14 cellular contexts compared by ENCODE assay signal in the genomic region with DNA sequence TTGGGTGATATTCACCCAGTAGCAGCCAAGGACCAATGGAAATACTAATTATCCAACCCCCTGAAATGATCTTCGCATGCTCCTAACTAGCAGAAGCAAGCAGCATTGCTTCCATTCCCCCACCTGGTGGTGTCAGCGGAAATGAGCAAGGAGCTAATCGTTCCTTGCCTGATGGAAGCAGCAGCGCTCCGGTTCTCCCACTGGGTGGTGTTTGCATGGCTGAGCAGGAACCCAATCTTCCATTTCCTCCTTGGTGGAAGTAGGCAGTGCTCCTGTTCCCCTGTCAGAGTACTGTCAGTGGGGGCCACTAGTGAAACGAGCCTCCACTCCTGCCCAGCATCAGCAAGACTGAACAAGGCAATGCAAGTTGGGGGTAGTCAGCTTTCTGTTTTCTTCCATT.
DNase-seq lines count a peak whose midpoint lies in the region; ATAC-seq and TF ChIP-seq lines count a peak whose summit lies in the region.
"Had no signal": no experiment of that assay in that cellular context is flagged by ENCODE, and none has a peak within 500 bp of the region (broad histone marks: within the 10 kb centered on the region; RNA-seq: fewer than 3 reads in every experiment).

No MANE protein-coding gene starts in this region.

- H3K4me1 ChIP-seq in Caco-2 (no peaks in the 10 kb centered on the region), H9 (ENCODE audit: insufficient read depth, low read length) (no peaks in the 10 kb centered on the region), SJCRH30 (no peaks in the 10 kb centered on the region)
- H3K4me1 ChIP-seq: left ventricle myocardium inferior had no signal

- H3K27me3 Mint-ChIP-seq in Caco-2 (ENCODE audit: insufficient read depth, unreplicated experiment) (no peaks in the 10 kb centered on the region), H9 (ENCODE audit: low read depth) (peaks cover 2% of the 10 kb centered on the region; the same call in 1 of the 2 replicates)

- H4K20me1 ChIP-seq in H9 (ENCODE audit: control insufficient read depth, insufficient read depth, insufficient read length), result no peaks in the 10 kb centered on the region

- POLR2A ChIA-PET in Caco-2 (lab: Charles Lee), result no interaction called here

- H4K5ac ChIP-seq in H9 (ENCODE audit: insufficient read length, low read depth, low read length), result no peak overlapping the region

- TF ChIP-seq CTCF in Caco-2 (IDR thresholded peaks at IDR 0.05; ENCODE audit: insufficient read depth in 1 of 2, low read depth in 1 of 2, low read length in 1 of 2, severe bottlenecking in 1 of 2, unreplicated experiment in 1 of 2), result peak; percentile 34 to 52
- peak; percentile 87 for TF ChIP-seq CTCF in H9 (conservative IDR thresholded peaks at IDR 0.05)

- H3K79me2 ChIP-seq in H9 (ENCODE audit: insufficient read depth, low read length), result no peaks in the 10 kb centered on the region

- H4K91ac ChIP-seq in H9 (ENCODE audit: insufficient read length, low read depth, low read length), result no peak overlapping the region

- DNase-seq in Caco-2, result peak; percentile 59 to 62
- peak; percentile 88 for DNase-seq in H9
- peak; percentile 7 to 11 for DNase-seq in SJCRH30
- DNase-seq in kidney tubule cell (ENCODE audit: low spot score), result peak; percentile 38
- DNase-seq in stimulated activated naive CD4-positive, alpha-beta T cell treated with Interleukin-2 at 50 U/mL for 16 hours (lab: John Stamatoyannopoulos, UW), result no peak
- DNase-seq: DMS79 treated with DMSO at 0.1 percent for 48 hours, GM23248, left ventricle myocardium inferior, MV-4-11, posterior cingulate gyrus had no signal

- H3K36me3 Mint-ChIP-seq in Caco-2 (ENCODE audit: insufficient read depth, unreplicated experiment), result no peaks in the 10 kb centered on the region
- H3K36me3 Mint-ChIP-seq in H9 (ENCODE audit: insufficient read depth in 1 of 3, low read depth in 3 of 3), result no peaks in the 10 kb centered on the region

- H2AK5ac ChIP-seq in H9 (ENCODE audit: insufficient read length, low read length), result no peak overlapping the region

- H3K4me1 Mint-ChIP-seq in Caco-2 (ENCODE audit: low read depth, unreplicated experiment) (no peaks in the 10 kb centered on the region), H9 (peaks cover 10 to 15% of the 10 kb centered on the region in 2 experiments)

- H3K4me3 ChIP-seq in Caco-2 (ENCODE audit: low read depth, low read length) (no peak overlapping the region), SJCRH30 (no peak overlapping the region)
- H3K4me3 ChIP-seq: GM23248, left ventricle myocardium inferior had no signal

- no peaks in the 10 kb centered on the region for H3K79me1 ChIP-seq in H9 (ENCODE audit: insufficient read depth, low read depth, low read length, poor library complexity, severe bottlenecking)

- H4K8ac ChIP-seq in H9 (replicated peaks; ENCODE audit: insufficient read length, low read depth, low read length), result no peak overlapping the region

- H3K27ac ChIP-seq in H9 (ENCODE audit: insufficient read length, low read depth, low read length), result no peak overlapping the region
- no peak overlapping the region for H3K27ac ChIP-seq in SJCRH30
- H3K27ac ChIP-seq: GM23248, left ventricle myocardium inferior had no signal

- H3K27ac Mint-ChIP-seq in Caco-2 (ENCODE audit: unreplicated experiment) (no peak overlapping the region), H9 (no peak overlapping the region)
- H3K27ac Mint-ChIP-seq: activated T-helper 1 cell treated with anti-CD3 and anti-CD28 coated beads, Interleukin-12 subunit alpha, Interleukin-12 subunit beta, Interleukin-2, Interleukin-4 antibody, amounts not matched to agents 30 ng/mL and 10 ng/mL and 1 ng/mL, durations not matched to agents 14 hours and 24 hours and 36 hours had no signal

- H3K9ac ChIP-seq in H9 (ENCODE audit: extremely low read depth, insufficient read length, low read length), result no peak overlapping the region
- H3K9ac ChIP-seq: GM23248 had no signal

- ATAC-seq in GM18907 (IDR thresholded peaks at IDR 0.05; ENCODE audit: unreplicated experiment) (no peak), GM18519 (IDR thresholded peaks at IDR 0.05; ENCODE audit: low FRiP score, unreplicated experiment) (no peak), HG02840 (IDR thresholded peaks at IDR 0.05; ENCODE audit: low FRiP score, unreplicated experiment) (no peak)

- H2BK15ac ChIP-seq in H9 (ENCODE audit: low read depth, low read length), result no peak overlapping the region

- no peak overlapping the region for H3T11ph ChIP-seq in H9 (ENCODE audit: low read length)

- no peaks in the 10 kb centered on the region for H3K23me2 ChIP-seq in H9 (ENCODE audit: insufficient read length, low read depth, low read length, poor library complexity, severe bottlenecking)

- H3K56ac ChIP-seq in H9 (ENCODE audit: insufficient read length, low read depth, low read length), result no peak overlapping the region

- no CpG with 5 or more reads among the region's 6 CpGs for WGBS in H9 (ENCODE audit: extremely low coverage, insufficient read length, low lambda C conversion rate)

- CTCF ChIA-PET in Caco-2 (lab: Charles Lee), result interaction anchor here (0.7 to 1.2 kb wide), 3 partner anchors 8 to 495 kb away, joined by 3 to 5 read pairs (median 3); no protein-coding TSS in a partner anchor

- H3K4ac ChIP-seq in H9 (ENCODE audit: low read depth, low read length), result no peak overlapping the region

- no peak overlapping the region for H3K23ac ChIP-seq in H9 (ENCODE audit: insufficient read length, low read depth, low read length)

- H3K9me3 ChIP-seq in Caco-2 (no peaks in the 10 kb centered on the region), H9 (ENCODE audit: control insufficient read depth, low read depth, low read length) (no peaks in the 10 kb centered on the region), SJCRH30 (replicated peaks) (no peaks in the 10 kb centered on the region)
- H3K9me3 ChIP-seq: left ventricle myocardium inferior had no signal

- H2BK120ac ChIP-seq in H9 (ENCODE audit: low read depth, low read length, poor library complexity, severe bottlenecking), result no peak overlapping the region

- H2BK5ac ChIP-seq in H9 (ENCODE audit: insufficient read length, low read length), result no peak overlapping the region

- no peak overlapping the region for H3K4me2 ChIP-seq in H9 (ENCODE audit: insufficient read depth, insufficient read length, low read length)

- no peak overlapping the region for H2AFZ ChIP-seq in H9 (ENCODE audit: low read length)
- H2AFZ ChIP-seq: GM23248 had no signal

- intact Hi-C loops in Caco-2 (cut with micrococcal nuclease; ENCODE audit: unreplicated experiment), result loop anchor here (5.0 to 10.0 kb wide), 2 partner anchors 101 to 497 kb away; no protein-coding TSS in a partner anchor

- H3K18ac ChIP-seq in H9 (ENCODE audit: insufficient read length, low read depth, low read length), result no peak overlapping the region

- H3K4me3 Mint-ChIP-seq in Caco-2 (ENCODE audit: unreplicated experiment) (no peak overlapping the region), H9 (no peak overlapping the region)
- H3K4me3 Mint-ChIP-seq: activated T-helper 1 cell treated with anti-CD3 and anti-CD28 coated beads, Interleukin-12 subunit alpha, Interleukin-12 subunit beta, Interleukin-2, Interleukin-4 antibody, amounts not matched to agents 30 ng/mL and 10 ng/mL and 1 ng/mL, durations not matched to agents 14 hours and 24 hours and 36 hours had no signal

- H3K9me3 Mint-ChIP-seq in Caco-2 (ENCODE audit: unreplicated experiment) (no peaks in the 10 kb centered on the region), H9 (no peaks in the 10 kb centered on the region; a peak in 1 of 5 replicates)

- no peaks in the 10 kb centered on the region for H3K27me3 ChIP-seq in Caco-2 (replicated peaks; ENCODE audit: control insufficient read depth, insufficient read depth, low read length)
- H3K27me3 ChIP-seq in H9 (ENCODE audit: insufficient read depth, low read length), result no peaks in the 10 kb centered on the region
- H3K27me3 ChIP-seq in SJCRH30, result peaks cover 12% of the 10 kb centered on the region; the same call in 1 of the 2 replicates

- no peak overlapping the region for H2BK20ac ChIP-seq in H9 (ENCODE audit: low read depth, low read length, poor library complexity, severe bottlenecking)

- no peak overlapping the region for H3K14ac ChIP-seq in H9 (ENCODE audit: insufficient read depth, low read length)

- BruUV-seq in Caco-2 (replicated peaks; lab: Mats Ljungman, UMichigan), result no TSS peak

- H3K36me3 ChIP-seq in Caco-2 (ENCODE audit: control insufficient read depth, insufficient read depth, low read length) (no peaks in the 10 kb centered on the region), SJCRH30 (no peaks in the 10 kb centered on the region)
- H3K36me3 ChIP-seq: left ventricle myocardium inferior had no signal

- no peak overlapping the region for H2BK12ac ChIP-seq in H9 (ENCODE audit: insufficient read length, low read depth, low read length)
